8 cellular contexts compared by ENCODE assay signal in the genomic region with DNA sequence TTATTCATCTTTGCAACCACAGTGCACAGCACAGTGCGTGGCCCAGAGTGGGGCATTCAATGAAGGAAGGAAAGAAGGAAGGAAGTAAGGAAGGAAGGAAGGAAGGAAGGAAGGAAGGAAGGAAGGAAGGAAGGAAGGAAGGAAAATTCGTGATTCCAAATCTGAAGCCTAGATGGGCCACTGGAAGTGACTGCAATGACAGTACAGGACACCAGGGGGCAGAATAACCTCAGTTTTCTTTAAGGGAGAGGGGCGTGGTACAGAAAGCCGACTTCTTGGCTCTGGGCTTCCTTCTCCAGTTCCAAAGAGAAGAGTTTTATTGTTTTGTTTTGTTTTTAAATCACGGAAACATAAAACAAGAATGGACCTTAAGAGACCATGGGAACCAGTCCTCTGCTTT. TPM values are rescaled to one million over a fixed set of nuclear protein-coding genes. Genes with fewer than 3 reads are reported as not detected.
DNase-seq lines count a peak whose midpoint lies in the region; ATAC-seq and TF ChIP-seq lines count a peak whose summit lies in the region.

No MANE protein-coding gene starts in this region.

- H3K4me3 ChIP-seq in BJ (ENCODE audit: low read depth, low read length) = no peak overlapping the region

- no peaks in the 10 kb centered on the region for H3K36me3 Mint-ChIP-seq in effector memory CD8-positive, alpha-beta T cell (ENCODE audit: insufficient read depth)
- peaks cover 1% of the 10 kb centered on the region for H3K36me3 Mint-ChIP-seq in mesothelial cell of epicardium

- H3K27me3 Mint-ChIP-seq in effector memory CD8-positive, alpha-beta T cell = no peaks in the 10 kb centered on the region
- H3K27me3 Mint-ChIP-seq in mesothelial cell of epicardium (ENCODE audit: low read depth) = peaks cover 3% of the 10 kb centered on the region

- POLR2A ChIA-PET in BJ (lab: Charles Lee) = no interaction called here

- CTCF ChIA-PET in BJ (lab: Yijun Ruan, JAX) = interaction anchor here (1.0 to 1.9 kb wide), 2 partner anchors 29 to 120 kb away, joined by 3 to 12 read pairs; no protein-coding TSS in a partner anchor

- H3K27ac Mint-ChIP-seq in effector memory CD8-positive, alpha-beta T cell = no peak overlapping the region
- H3K27ac Mint-ChIP-seq in mesothelial cell of epicardium = no peak overlapping the region

- no peak for DNase-seq in BJ (ENCODE audit: low read depth)
- peak; percentile 46 for DNase-seq in NCI-H345 (lab: John Stamatoyannopoulos, UW)
- peak; percentile 57 to 63 for DNase-seq in activated CD4-positive, alpha-beta T cell treated with anti-CD3 and anti-CD28 coated beads, Interleukin-2, amount 50 U/mL, for 48 hours
- DNase-seq in effector memory CD8-positive, alpha-beta T cell = peak; percentile 41 to 53 (median 49)
- DNase-seq in mesothelial cell of epicardium (ENCODE audit: low spot score in 2 of 2, unreplicated experiment in 2 of 2) = peak in 1 of 2 experiments; percentile 77
- peak; percentile 7 for DNase-seq in stimulated activated naive CD4-positive, alpha-beta T cell treated with Interleukin-2 at 50 U/mL for 16 hours (lab: John Stamatoyannopoulos, UW)
- DNase-seq in SW 1271 (lab: John Stamatoyannopoulos, UW) = no peak

- peak; percentile 41 for ATAC-seq in GM21423 (IDR thresholded peaks at IDR 0.05; ENCODE audit: unreplicated experiment)
- ATAC-seq in effector memory CD8-positive, alpha-beta T cell (replicated peaks) = peak; percentile 70

- H3K9me3 Mint-ChIP-seq in effector memory CD8-positive, alpha-beta T cell = no peaks in the 10 kb centered on the region
- H3K9me3 Mint-ChIP-seq in mesothelial cell of epicardium = no peaks in the 10 kb centered on the region

- H3K27me3 ChIP-seq in BJ (ENCODE audit: control insufficient read depth, insufficient read depth, low read length) = 0 out of 2 replicates have a peak, but pooled peaks cover 2% of the 10 kb centered on the region

- peak overlapping the region in 1 of 2 donors; percentile 20 for H3K4me3 Mint-ChIP-seq in effector memory CD8-positive, alpha-beta T cell
- H3K4me3 Mint-ChIP-seq in mesothelial cell of epicardium = no peak overlapping the region

- H3K4me1 Mint-ChIP-seq in effector memory CD8-positive, alpha-beta T cell (ENCODE audit: low read depth in 2 of 2) = peaks cover 4 to 13% of the 10 kb centered on the region in 2 donors
- peaks cover 16% of the 10 kb centered on the region for H3K4me1 Mint-ChIP-seq in mesothelial cell of epicardium

- TF ChIP-seq CTCF in BJ (IDR thresholded peaks at IDR 0.05; ENCODE audit: insufficient read depth, low read depth, low read length) = peak; percentile 60
- TF ChIP-seq CTCF in mesothelial cell of epicardium (IDR thresholded peaks at IDR 0.05; ENCODE audit: unreplicated experiment) = peak; percentile 87

- no peaks in the 10 kb centered on the region for H3K36me3 ChIP-seq in BJ (ENCODE audit: control insufficient read depth, insufficient read depth, low read length)

RNA-seq across cellular contexts. Expression of gene APLN, which starts 47.8 kb away (rescaled TPM):
- polyA plus RNA-seq in BJ (2011; rRNA removed) = 0.09 and 0.11 TPM in 2 replicates
- 0.10 TPM in 1 of 2 replicates, not detected in the other for polyA minus RNA-seq in BJ (2011; rRNA and poly(A)+ RNA removed)
- total RNA-seq in mesothelial cell of epicardium = 0.29 to 0.54 TPM (median 0.33 TPM) in 3 replicates

Comparison
In these comparisons a context has a peak if more than half of its experiments do, and no peak if none do; other contexts are left out.
1. DNase-seq: peak in NCI-H345 (single experiment), activated CD4-positive, alpha-beta T cell treated with anti-CD3 and anti-CD28 coated beads, Interleukin-2, amount 50 U/mL, for 48 hours (2 of 2), effector memory CD8-positive, alpha-beta T cell (3 of 3) and stimulated activated naive CD4-positive, alpha-beta T cell treated with Interleukin-2 at 50 U/mL for 16 hours (single experiment); none in BJ (single experiment) and SW 1271 (0 of 2).